ENCODE assay signal across 6 cellular contexts in the genomic region with DNA sequence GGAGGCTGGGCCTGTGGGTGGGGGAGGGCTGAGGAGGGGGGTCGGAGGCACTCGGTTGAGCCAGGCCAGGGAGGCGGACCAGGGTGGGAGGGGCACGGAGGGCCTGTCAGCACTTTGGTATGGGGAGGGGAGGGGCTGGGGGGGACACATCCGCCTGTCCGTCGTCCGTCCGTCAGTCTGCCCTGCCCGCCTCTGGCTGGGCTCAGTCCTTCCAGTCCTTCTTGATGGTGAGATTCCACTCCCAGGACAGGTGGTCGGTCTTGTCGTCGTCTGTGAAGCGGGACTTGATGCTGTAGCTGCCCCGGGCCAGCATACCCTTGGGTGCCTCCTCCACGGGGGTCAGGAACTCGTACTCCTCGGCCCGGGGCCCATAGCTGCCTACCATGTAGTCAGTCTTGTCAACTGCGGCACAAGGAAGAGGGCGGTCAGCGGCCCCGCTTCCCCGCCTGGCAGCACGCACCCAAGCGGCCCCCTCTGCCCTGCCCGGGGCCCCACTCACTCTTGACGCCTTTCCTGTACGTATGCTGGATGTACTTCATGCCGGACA. TPM values are rescaled to one million over a fixed set of nuclear protein-coding genes. Genes with fewer than 3 reads are reported as not detected.
DNase-seq lines count a peak whose midpoint lies in the region; ATAC-seq and TF ChIP-seq lines count a peak whose summit lies in the region.

No MANE protein-coding gene starts in this region.

- H3K4me3 ChIP-seq in DOHH2 (ENCODE audit: low read length) (0 out of 2 replicates have a peak overlapping the region, but pooled peaks have one; percentile 97), RWPE2 (ENCODE audit: severe bottlenecking) (peak overlapping the region; percentile 82), right atrium auricular region (peak overlapping the region in 1 of 2 donors; percentile 81), aorta (ENCODE audit: low read length in 2 of 2) (no peak overlapping the region)

- intact Hi-C loops in aorta (cut with DNase I), result no loop called here

- H3K27me3 ChIP-seq in DOHH2 (ENCODE audit: control insufficient read depth, low read length) (no peaks in the 10 kb centered on the region), RWPE2 (ENCODE audit: insufficient read depth, poor library complexity, severe bottlenecking) (no peaks in the 10 kb centered on the region), right atrium auricular region (no peaks in the 10 kb centered on the region), aorta (ENCODE audit: control insufficient read depth in 1 of 2, insufficient read depth in 2 of 2, low read length in 1 of 2) (peaks cover 0 to 13% of the 10 kb centered on the region in 2 donors)

- peaks cover 62% of the 10 kb centered on the region for H3K79me2 ChIP-seq in DOHH2 (ENCODE audit: control insufficient read depth, low read length)

- H3K9me3 ChIP-seq in DOHH2 (ENCODE audit: control insufficient read depth, insufficient read depth, low read length) (no peaks in the 10 kb centered on the region), RWPE2 (ENCODE audit: severe bottlenecking) (no peaks in the 10 kb centered on the region), right atrium auricular region (no peaks in the 10 kb centered on the region), aorta (ENCODE audit: control insufficient read depth, low read length) (no peaks in the 10 kb centered on the region)

- peak; percentile 96 for DNase-seq in RWPE2 (ENCODE audit: low spot score)
- DNase-seq in right atrium auricular region (ENCODE audit: low spot score), result no peak
- peak; percentile 68 to 90 for DNase-seq in aorta

- H4K20me1 ChIP-seq in DOHH2 (ENCODE audit: control insufficient read depth, insufficient read depth, low read depth, low read length), result no peaks in the 10 kb centered on the region

- H3K4me1 ChIP-seq in DOHH2 (ENCODE audit: control insufficient read depth, low read length) (peaks cover 59% of the 10 kb centered on the region), RWPE2 (ENCODE audit: insufficient read depth, poor library complexity, severe bottlenecking) (peaks cover 31% of the 10 kb centered on the region), right atrium auricular region (peaks cover 0 to 60% of the 10 kb centered on the region in 2 donors), aorta (ENCODE audit: control insufficient read depth in 1 of 2, insufficient read depth in 2 of 2, low read length in 2 of 2) (no peaks in the 10 kb centered on the region)

- H3K36me3 ChIP-seq in DOHH2 (ENCODE audit: control insufficient read depth, low read length) (peaks cover 76% of the 10 kb centered on the region), RWPE2 (ENCODE audit: low read depth) (peaks cover 54% of the 10 kb centered on the region), right atrium auricular region (peaks cover 26% of the 10 kb centered on the region), aorta (ENCODE audit: control insufficient read depth in 1 of 2, insufficient read depth in 2 of 2, low read length in 1 of 2) (peaks cover 0 to 3% of the 10 kb centered on the region in 2 donors)

- H3K27ac ChIP-seq in DOHH2 (ENCODE audit: low read depth, low read length) (no peak overlapping the region), RWPE2 (ENCODE audit: poor library complexity, severe bottlenecking) (peak overlapping the region; percentile 98), right atrium auricular region (peak overlapping the region; percentile 93 to 95), aorta (ENCODE audit: low read depth in 1 of 2, low read length in 2 of 2) (no peak overlapping the region)

- H3K9me2 ChIP-seq in DOHH2 (replicated peaks; ENCODE audit: control insufficient read depth, low read length), result no peaks in the 10 kb centered on the region

- WGBS in aorta, 2 donors, result 48 to 53% methylated on average over 29 to 30 of the region's 30 CpGs

- TF ChIP-seq CTCF in DOHH2 (IDR thresholded peaks at IDR 0.05; ENCODE audit: low read depth, low read length, poor library complexity, severe bottlenecking), result no peak
- TF ChIP-seq CTCF in RWPE2 (IDR thresholded peaks at IDR 0.05; ENCODE audit: poor library complexity, severe bottlenecking), result no peak
- no peak for TF ChIP-seq CTCF in right atrium auricular region (IDR thresholded peaks at IDR 0.05)

- ATAC-seq in RWPE2 (ENCODE audit: low read depth), result peak; percentile 36
- no peak for ATAC-seq in aorta (ENCODE audit: low FRiP score)
- ATAC-seq in HG02870 (IDR thresholded peaks at IDR 0.05; ENCODE audit: unreplicated experiment), result no peak
- no peak for ATAC-seq in GM18867 (IDR thresholded peaks at IDR 0.05; ENCODE audit: unreplicated experiment)

- H3F3A ChIP-seq in DOHH2 (ENCODE audit: control insufficient read depth, insufficient read depth), result peaks cover 44% of the 10 kb centered on the region

- H3K4me2 ChIP-seq in DOHH2 (ENCODE audit: low read length), result peak overlapping the region; percentile 86

RNA-seq across cellular contexts. Expression of gene ARHGDIA, which starts 2.4 kb away (rescaled TPM):
- total RNA-seq in right atrium auricular region (100 to 1,000 TPM in 1 of 2 donors, 10 to 100 TPM in 1; 59.4 to 145 TPM), aorta (100 to 1,000 TPM; 303 to 422 TPM)
- polyA plus RNA-seq in aorta, result 100 to 1,000 TPM; 163 to 310 TPM

RNA-seq across cellular contexts. Expression of gene P4HB, which starts 8.4 kb away (rescaled TPM):
- total RNA-seq in right atrium auricular region, result 100 to 1,000 TPM; 321 to 426 TPM
- total RNA-seq in aorta, result 100 to 1,000 TPM; 407 to 436 TPM
- 100 to 1,000 TPM; 275 to 537 TPM for polyA plus RNA-seq in aorta

RNA-seq across cellular contexts. Expression of gene ALYREF, which starts 22.6 kb away (rescaled TPM):
- total RNA-seq in right atrium auricular region, result 10 to 100 TPM; 24.3 to 35.9 TPM
- total RNA-seq in aorta, result 10 to 100 TPM; 38.6 to 43.3 TPM
- polyA plus RNA-seq in aorta, result 10 to 100 TPM; 29.7 to 36.1 TPM

RNA-seq across cellular contexts. Expression of gene ANAPC11, which starts 22.8 kb away (rescaled TPM):
- 100 to 1,000 TPM; 126 to 229 TPM for total RNA-seq in right atrium auricular region
- 10 to 100 TPM; 65.6 to 80.1 TPM for total RNA-seq in aorta
- 100 to 1,000 TPM; 190 to 195 TPM for polyA plus RNA-seq in aorta

RNA-seq across cellular contexts. Expression of gene NPB, which starts 33.3 kb away (rescaled TPM):
- 1 to 10 TPM in 1 of 2 donors, not detected in 1; 1.7 TPM for total RNA-seq in right atrium auricular region
- 1 to 10 TPM in 1 of 2 donors, under 1 TPM in 1; 0.58 to 1.0 TPM for total RNA-seq in aorta
- polyA plus RNA-seq in aorta, result 1 to 10 TPM in 1 of 2 donors, not detected in 1; 2.4 TPM

Comparison
In these comparisons a context has a peak if more than half of its experiments do, and no peak if none do; other contexts are left out.
1. H3K27ac ChIP-seq: peak in RWPE2 (single experiment) and right atrium auricular region (2 of 2); none in DOHH2 (single experiment) and aorta (0 of 2).
2. H3K4me3 ChIP-seq: peak in DOHH2 (single experiment) and RWPE2 (single experiment); none in aorta (0 of 2).